7 cellular contexts compared by ENCODE assay signal in genomic region chr1:109120356-109120755, GRCh38.
"Had no signal": no experiment of that assay in that cellular context is flagged by ENCODE, and none has a peak within 500 bp of the region (broad histone marks: within the 10 kb centered on the region; RNA-seq: fewer than 3 reads in every experiment).

No MANE protein-coding gene starts in this region.

- DNase-seq: IMR-90, KBM-7, KG1 had no signal

- FAIRE-seq: HTR-8/SVneo, K562 had no signal

- H3K27ac ChIP-seq: HL-60 had no signal

- H3K4me3 ChIP-seq: K562 had no signal

- H3K27ac Mint-ChIP-seq: IgD-negative memory B cell had no signal

- ATAC-seq: K562 had no signal

- H3K4me1 Mint-ChIP-seq: IgD-negative memory B cell had no signal

- H3K9me3 Mint-ChIP-seq: IgD-negative memory B cell had no signal

- H3K4me3 Mint-ChIP-seq: IgD-negative memory B cell had no signal
